ENCODE assay signal across 29 cellular contexts in genomic region chr13:101621099-101621498, GRCh38.
"Had no signal": no experiment of that assay in that cellular context is flagged by ENCODE, and none has a peak within 500 bp of the region (broad histone marks: within the 10 kb centered on the region; RNA-seq: fewer than 3 reads in every experiment).

No MANE protein-coding gene starts in this region.

- H3K9me3 Mint-ChIP-seq: activated CD4-positive, alpha-beta T cell treated with anti-CD3 and anti-CD28 coated beads, Interleukin-2, amount 10 ng/mL, durations not matched to agents 24 days and 14 days; activated CD8-positive, alpha-beta T cell treated with anti-CD3 and anti-CD28 coated beads for 36 hours; activated naive CD8-positive, alpha-beta T cell treated with anti-CD3 and anti-CD28 coated beads for 36 hours; activated T-cell treated with anti-CD3 and anti-CD28 coated beads, Interleukin-2, amount 50 U/mL, for 72 hours; activated T-helper 17 cell treated with anti-CD3 and anti-CD28 coated beads, Interleukin-2, amount 50 U/mL, for 72 hours; central memory CD8-positive, alpha-beta T cell had no signal

- DNase-seq: activated CD4-positive, alpha-beta T cell treated with anti-CD3 and anti-CD28 coated beads, Interleukin-2, amount 10 ng/mL, durations not matched to agents 24 days and 14 days; activated CD4-positive, alpha-beta T cell treated with anti-CD3 and anti-CD28 coated beads, Interleukin-2, amount 50 U/mL, for 4 hours; activated CD8-positive, alpha-beta T cell treated with anti-CD3 and anti-CD28 coated beads for 36 hours; activated effector memory CD4-positive, alpha-beta T cell treated with anti-CD3 and anti-CD28 coated beads, Interleukin-2, amount 50 U/mL, for 16 hours; activated naive CD4-positive, alpha-beta T cell; activated naive CD4-positive, alpha-beta T cell treated with anti-CD3 and anti-CD28 coated beads, Interleukin-2, amount 50 U/mL, for 16 hours; activated naive CD8-positive, alpha-beta T cell treated with anti-CD3 and anti-CD28 coated beads for 36 hours; activated T-cell treated with anti-CD3 and anti-CD28 coated beads, Interleukin-2, amount 50 U/mL, for 1 hour; activated T-cell treated with anti-CD3 and anti-CD28 coated beads, Interleukin-2, amount 50 U/mL, for 72 hours; amniotic stem cell; aorta; Karpas-422; NCI-H1105 treated with DMSO at 0.1 percent for 48 hours; NCI-H1436; NCI-H1694; NCI-H1930; NCI-H2081 treated with DMSO at 0.1 percent for 48 hours; NCI-H345; NCI-H524 treated with DMSO at 0.1 percent for 48 hours; NK-92 treated with Interleukin-12 subunit alpha and Interleukin-12 subunit beta, amount 100 ng/mL, for 24 hours; Right ventricle myocardium superior; SW 1271; T-helper 1 cell; T1000 had no signal

- H2AFZ ChIP-seq: PC-9 had no signal

- H3K4me2 ChIP-seq: PC-9 had no signal

- H3K27ac ChIP-seq: cardiac muscle cell had no signal

- ATAC-seq: activated CD8-positive, alpha-beta T cell treated with anti-CD3 and anti-CD28 coated beads for 36 hours; activated T-cell treated with anti-CD3 and anti-CD28 coated beads, Interleukin-2, amount 50 U/mL, for 72 hours; activated T-helper 17 cell treated with anti-CD3 and anti-CD28 coated beads, Interleukin-2, amount 50 U/mL, for 72 hours; K562 had no signal

- H3K36me3 Mint-ChIP-seq: activated naive CD8-positive, alpha-beta T cell treated with anti-CD3 and anti-CD28 coated beads for 36 hours had no signal

- H3K27me3 Mint-ChIP-seq: activated naive CD8-positive, alpha-beta T cell treated with anti-CD3 and anti-CD28 coated beads for 36 hours had no signal

- H3K27me3 ChIP-seq: cardiac muscle cell had no signal

- H3K27ac Mint-ChIP-seq: activated CD4-positive, alpha-beta T cell treated with anti-CD3 and anti-CD28 coated beads, Interleukin-2, amount 10 ng/mL, durations not matched to agents 24 days and 14 days; activated CD8-positive, alpha-beta T cell treated with anti-CD3 and anti-CD28 coated beads for 36 hours; activated naive CD8-positive, alpha-beta T cell treated with anti-CD3 and anti-CD28 coated beads for 36 hours; activated T-cell treated with anti-CD3 and anti-CD28 coated beads, Interleukin-2, amount 50 U/mL, for 72 hours; activated T-helper 17 cell treated with anti-CD3 and anti-CD28 coated beads, Interleukin-2, amount 50 U/mL, for 72 hours had no signal

- H3K36me3 ChIP-seq: cardiac muscle cell had no signal

- H3K4me3 Mint-ChIP-seq: activated CD4-positive, alpha-beta T cell treated with anti-CD3 and anti-CD28 coated beads, Interleukin-2, amount 10 ng/mL, durations not matched to agents 24 days and 14 days; activated CD8-positive, alpha-beta T cell treated with anti-CD3 and anti-CD28 coated beads for 36 hours; activated naive CD8-positive, alpha-beta T cell treated with anti-CD3 and anti-CD28 coated beads for 36 hours; activated T-cell treated with anti-CD3 and anti-CD28 coated beads, Interleukin-2, amount 50 U/mL, for 72 hours; activated T-helper 17 cell treated with anti-CD3 and anti-CD28 coated beads, Interleukin-2, amount 50 U/mL, for 72 hours; central memory CD8-positive, alpha-beta T cell had no signal

- H3K4me3 ChIP-seq: cardiac muscle cell, K562, PC-9 had no signal
